In the genomic region with DNA sequence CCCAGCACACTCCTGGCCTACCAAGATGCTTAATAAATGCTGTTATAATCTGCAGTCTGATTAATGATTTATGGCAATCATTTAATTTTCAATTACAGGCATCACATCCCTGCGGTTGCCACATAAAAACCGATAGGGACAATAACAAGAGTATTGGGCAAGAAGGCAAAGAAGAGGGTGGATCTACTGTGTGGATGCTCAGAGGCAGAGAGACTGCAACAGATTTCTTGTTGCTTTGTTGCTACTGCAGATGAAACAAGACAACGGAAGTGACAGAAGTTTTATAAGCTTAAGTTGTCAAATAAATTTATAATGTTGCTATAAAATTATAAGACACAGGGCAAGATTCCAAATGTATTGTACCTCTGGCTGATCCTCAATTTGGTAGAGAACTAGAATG, we compare ENCODE assay signal across 21 cellular contexts.
"Had no signal": no experiment of that assay in that cellular context is flagged by ENCODE, and none has a peak within 500 bp of the region (broad histone marks: within the 10 kb centered on the region; RNA-seq: fewer than 3 reads in every experiment).

No MANE protein-coding gene starts in this region.

- H3K4me1 ChIP-seq: colonic mucosa, gastrocnemius medialis, heart right ventricle, right atrium auricular region had no signal

- H3K27me3 ChIP-seq: colonic mucosa, gastrocnemius medialis, heart right ventricle, right atrium auricular region, sigmoid colon, stomach, transverse colon had no signal

- H3K27ac ChIP-seq: colonic mucosa, gastrocnemius medialis, heart right ventricle, right atrium auricular region, sigmoid colon, stomach, thoracic aorta, transverse colon had no signal

- H3K36me3 ChIP-seq: colonic mucosa, right atrium auricular region, thoracic aorta, transverse colon had no signal

- ATAC-seq: gastrocnemius medialis; heart right ventricle; left lobe of liver; mucosa of descending colon; naive thymus-derived CD8-positive, alpha-beta T cell had no signal

- DNase-seq: colonic mucosa; dermis blood vessel endothelial cell; erythroblast; gastrocnemius medialis; heart right ventricle; hypothalamus; kidney glomerular epithelial cell; mammary epithelial cell; mucosa of descending colon; naive thymus-derived CD8-positive, alpha-beta T cell; posterior cingulate gyrus; sigmoid colon; stimulated activated CD4-positive, alpha-beta T cell treated with anti-CD3 and anti-CD28 coated beads, Interleukin-12 subunit alpha, Interleukin-12 subunit beta, amount 100 ng/mL, for 4 hours; stimulated activated naive CD4-positive, alpha-beta T cell; stomach; substantia nigra; transverse colon had no signal

- H3K9me3 ChIP-seq: colonic mucosa, gastrocnemius medialis, mucosa of descending colon, right atrium auricular region, sigmoid colon, stomach, thoracic aorta, transverse colon had no signal

- H3K4me3 ChIP-seq: colonic mucosa, gastrocnemius medialis, heart right ventricle, mucosa of descending colon, right atrium auricular region, sigmoid colon, skin epidermis, stomach, thoracic aorta, transverse colon had no signal
